Comparison of ENCODE assay signal across 1 cellular context in the genomic region with DNA sequence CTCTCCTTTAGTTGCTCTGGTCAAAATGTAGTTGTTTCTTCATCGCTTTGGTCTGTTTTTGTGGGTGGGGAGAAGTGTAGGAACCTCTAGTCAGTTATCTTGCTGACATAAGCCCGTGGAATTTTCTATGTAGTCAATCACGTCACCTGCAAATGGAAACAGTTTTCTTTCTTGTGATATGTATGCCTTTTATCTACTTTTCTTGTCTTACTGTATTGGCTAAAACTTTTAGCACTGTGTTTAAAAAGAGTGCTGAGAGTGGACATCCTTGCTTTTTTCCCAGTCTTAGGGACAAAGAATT.
A peak's percentile ranks its signal among the peaks of the same experiment; 100 is the strongest.
TF ChIP-seq lines count a peak whose summit lies in the region.

No MANE protein-coding gene starts in this region.

TF ChIP-seq in K562, 482 proteins besides CTCF, POLR2A, EP300 and RAD21 (continues in another document):
- TF ChIP-seq, protein P1, sequence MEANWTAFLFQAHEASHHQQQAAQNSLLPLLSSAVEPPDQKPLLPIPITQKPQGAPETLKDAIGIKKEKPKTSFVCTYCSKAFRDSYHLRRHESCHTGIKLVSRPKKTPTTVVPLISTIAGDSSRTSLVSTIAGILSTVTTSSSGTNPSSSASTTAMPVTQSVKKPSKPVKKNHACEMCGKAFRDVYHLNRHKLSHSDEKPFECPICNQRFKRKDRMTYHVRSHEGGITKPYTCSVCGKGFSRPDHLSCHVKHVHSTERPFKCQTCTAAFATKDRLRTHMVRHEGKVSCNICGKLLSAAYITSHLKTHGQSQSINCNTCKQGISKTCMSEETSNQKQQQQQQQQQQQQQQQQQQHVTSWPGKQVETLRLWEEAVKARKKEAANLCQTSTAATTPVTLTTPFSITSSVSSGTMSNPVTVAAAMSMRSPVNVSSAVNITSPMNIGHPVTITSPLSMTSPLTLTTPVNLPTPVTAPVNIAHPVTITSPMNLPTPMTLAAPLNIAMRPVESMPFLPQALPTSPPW (CRISPR knock-in tag; IDR thresholded peaks at IDR 0.05): no peak
- TF ChIP-seq ZNF239 (CRISPR knock-in tag; IDR thresholded peaks at IDR 0.05) (no peak), ARNT (IDR thresholded peaks at IDR 0.05) (no peak), HNRNPH1 (optimal IDR thresholded peaks at IDR 0.05; ENCODE audit: low read depth, low read length) (no peak), ZNF24 (IDR thresholded peaks at IDR 0.05) (no peak), ZFP1 (CRISPR knock-in tag; IDR thresholded peaks at IDR 0.05) (no peak), SMC3 (conservative IDR thresholded peaks at IDR 0.05; ENCODE audit: insufficient read depth, low read depth, low read length) (no peak), CBFA2T3 (IDR thresholded peaks at IDR 0.05) (peak; percentile 40; the same call in 1 of the 2 replicates), TSC22D4 (tag; IDR thresholded peaks at IDR 0.05) (no peak), ZNF436 (CRISPR knock-in tag; IDR thresholded peaks at IDR 0.05) (no peak), ZNF778 (CRISPR knock-in tag; IDR thresholded peaks at IDR 0.05) (no peak), HDAC1 (IDR thresholded peaks at IDR 0.05) (0 out of 4 replicates have a peak, but pooled peaks of 1 of the 2 experiments have one; percentile 9), CREB1 (IDR thresholded peaks at IDR 0.05) (no peak), CREB1 (CRISPR knock-in tag; IDR thresholded peaks at IDR 0.05) (no peak), SMARCE1 (IDR thresholded peaks at IDR 0.05) (no peak), ZSCAN29 (IDR thresholded peaks at IDR 0.05) (no peak), CHD4 (IDR thresholded peaks at IDR 0.05; ENCODE audit: insufficient read depth, insufficient replicate concordance, low read depth, low read length, poor library complexity, severe bottlenecking) (no peak), TARDBP (IDR thresholded peaks at IDR 0.05) (no peak), E2F4 (CRISPR knock-in tag; IDR thresholded peaks at IDR 0.05; ENCODE audit: low read depth) (no peak), ZNF134 (CRISPR knock-in tag; conservative IDR thresholded peaks at IDR 0.05) (no peak), RBBP5 (IDR thresholded peaks at IDR 0.05; ENCODE audit: borderline replicate concordance, insufficient read depth, low read length, poor library complexity, severe bottlenecking) (peak; percentile 8), KDM2B (CRISPR knock-in tag; IDR thresholded peaks at IDR 0.05) (no peak), POLR2AphosphoS5 (IDR thresholded peaks at IDR 0.05; ENCODE audit: control insufficient read depth, insufficient read depth, low read depth, low read length) (no peak), KLF13 (tag; IDR thresholded peaks at IDR 0.05; ENCODE audit: borderline replicate concordance, low read depth) (no peak), ZFP36 (IDR thresholded peaks at IDR 0.05; ENCODE audit: low read depth, low read length, partially characterized antibody) (no peak), PKNOX1 (IDR thresholded peaks at IDR 0.05) (peak; percentile 43), HDGF (IDR thresholded peaks at IDR 0.05) (no peak), RBFOX2 (IDR thresholded peaks at IDR 0.05; ENCODE audit: low read depth, low read length) (no peak), FOXK2 (conservative IDR thresholded peaks at IDR 0.05 in 1 of 2, IDR thresholded peaks at IDR 0.05 in 1 of 2; ENCODE audit: low read depth in 2 of 2) (no peak), SIX5 (IDR thresholded peaks at IDR 0.05; ENCODE audit: borderline replicate concordance in 1 of 2, insufficient read depth in 1 of 2, low read depth in 1 of 2, low read length in 2 of 2) (no peak), ZNF347 (CRISPR knock-in tag; IDR thresholded peaks at IDR 0.05; ENCODE audit: low read depth) (no peak), SRSF3 (IDR thresholded peaks at IDR 0.05; ENCODE audit: insufficient read depth, low read length) (no peak), MTF1 (CRISPR knock-in tag; IDR thresholded peaks at IDR 0.05; ENCODE audit: borderline replicate concordance) (no peak), RCOR1 (IDR thresholded peaks at IDR 0.05; ENCODE audit: borderline replicate concordance in 1 of 2, low read depth in 2 of 2, low read length in 2 of 2) (peak in 1 of 2 experiments; percentile 39; a peak in 1 of 4 replicates), ZNF780A (CRISPR knock-in tag; IDR thresholded peaks at IDR 0.05) (no peak), TEAD4 (IDR thresholded peaks at IDR 0.05; ENCODE audit: low read length) (peak; percentile 49; the same call in 1 of the 2 replicates), TEAD4 (CRISPR knock-in tag; IDR thresholded peaks at IDR 0.05; ENCODE audit: borderline replicate concordance) (no peak), FOXM1 (IDR thresholded peaks at IDR 0.05; ENCODE audit: low read depth) (0 out of 2 replicates have a peak, but pooled peaks have one; percentile 28), FOXM1 (CRISPR knock-in tag; IDR thresholded peaks at IDR 0.05; ENCODE audit: low read depth) (no peak), HDAC2 (IDR thresholded peaks at IDR 0.05) (peak; percentile 29; the same call in 1 of the 2 replicates), ELF2 (CRISPR knock-in tag; IDR thresholded peaks at IDR 0.05) (no peak), TGIF2 (CRISPR knock-in tag; IDR thresholded peaks at IDR 0.05) (no peak), CREM (IDR thresholded peaks at IDR 0.05; ENCODE audit: low read depth) (0 out of 2 replicates have a peak, but pooled peaks have one; percentile 16), TAF15 (IDR thresholded peaks at IDR 0.05; ENCODE audit: low read depth, low read length) (no peak), ZNF518B (CRISPR knock-in tag; IDR thresholded peaks at IDR 0.05) (no peak)
- TF ChIP-seq, protein P2, sequence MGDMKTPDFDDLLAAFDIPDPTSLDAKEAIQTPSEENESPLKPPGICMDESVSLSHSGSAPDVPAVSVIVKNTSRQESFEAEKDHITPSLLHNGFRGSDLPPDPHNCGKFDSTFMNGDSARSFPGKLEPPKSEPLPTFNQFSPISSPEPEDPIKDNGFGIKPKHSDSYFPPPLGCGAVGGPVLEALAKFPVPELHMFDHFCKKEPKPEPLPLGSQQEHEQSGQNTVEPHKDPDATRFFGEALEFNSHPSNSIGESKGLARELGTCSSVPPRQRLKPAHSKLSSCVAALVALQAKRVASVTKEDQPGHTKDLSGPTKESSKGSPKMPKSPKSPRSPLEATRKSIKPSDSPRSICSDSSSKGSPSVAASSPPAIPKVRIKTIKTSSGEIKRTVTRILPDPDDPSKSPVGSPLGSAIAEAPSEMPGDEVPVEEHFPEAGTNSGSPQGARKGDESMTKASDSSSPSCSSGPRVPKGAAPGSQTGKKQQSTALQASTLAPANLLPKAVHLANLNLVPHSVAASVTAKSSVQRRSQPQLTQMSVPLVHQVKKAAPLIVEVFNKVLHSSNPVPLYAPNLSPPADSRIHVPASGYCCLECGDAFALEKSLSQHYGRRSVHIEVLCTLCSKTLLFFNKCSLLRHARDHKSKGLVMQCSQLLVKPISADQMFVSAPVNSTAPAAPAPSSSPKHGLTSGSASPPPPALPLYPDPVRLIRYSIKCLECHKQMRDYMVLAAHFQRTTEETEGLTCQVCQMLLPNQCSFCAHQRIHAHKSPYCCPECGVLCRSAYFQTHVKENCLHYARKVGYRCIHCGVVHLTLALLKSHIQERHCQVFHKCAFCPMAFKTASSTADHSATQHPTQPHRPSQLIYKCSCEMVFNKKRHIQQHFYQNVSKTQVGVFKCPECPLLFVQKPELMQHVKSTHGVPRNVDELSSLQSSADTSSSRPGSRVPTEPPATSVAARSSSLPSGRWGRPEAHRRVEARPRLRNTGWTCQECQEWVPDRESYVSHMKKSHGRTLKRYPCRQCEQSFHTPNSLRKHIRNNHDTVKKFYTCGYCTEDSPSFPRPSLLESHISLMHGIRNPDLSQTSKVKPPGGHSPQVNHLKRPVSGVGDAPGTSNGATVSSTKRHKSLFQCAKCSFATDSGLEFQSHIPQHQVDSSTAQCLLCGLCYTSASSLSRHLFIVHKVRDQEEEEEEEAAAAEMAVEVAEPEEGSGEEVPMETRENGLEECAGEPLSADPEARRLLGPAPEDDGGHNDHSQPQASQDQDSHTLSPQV (IDR thresholded peaks at IDR 0.05): 0 out of 2 replicates have a peak, but pooled peaks have one; percentile 24
- TF ChIP-seq, protein P3, sequence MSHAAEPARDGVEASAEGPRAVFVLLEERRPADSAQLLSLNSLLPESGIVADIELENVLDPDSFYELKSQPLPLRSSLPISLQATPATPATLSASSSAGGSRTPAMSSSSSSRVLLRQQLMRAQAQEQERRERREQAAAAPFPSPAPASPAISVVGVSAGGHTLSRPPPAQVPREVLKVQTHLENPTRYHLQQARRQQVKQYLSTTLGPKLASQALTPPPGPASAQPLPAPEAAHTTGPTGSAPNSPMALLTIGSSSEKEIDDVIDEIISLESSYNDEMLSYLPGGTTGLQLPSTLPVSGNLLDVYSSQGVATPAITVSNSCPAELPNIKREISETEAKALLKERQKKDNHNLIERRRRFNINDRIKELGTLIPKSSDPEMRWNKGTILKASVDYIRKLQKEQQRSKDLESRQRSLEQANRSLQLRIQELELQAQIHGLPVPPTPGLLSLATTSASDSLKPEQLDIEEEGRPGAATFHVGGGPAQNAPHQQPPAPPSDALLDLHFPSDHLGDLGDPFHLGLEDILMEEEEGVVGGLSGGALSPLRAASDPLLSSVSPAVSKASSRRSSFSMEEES (CRISPR knock-in tag; IDR thresholded peaks at IDR 0.05): no peak
- TF ChIP-seq, protein P4, sequence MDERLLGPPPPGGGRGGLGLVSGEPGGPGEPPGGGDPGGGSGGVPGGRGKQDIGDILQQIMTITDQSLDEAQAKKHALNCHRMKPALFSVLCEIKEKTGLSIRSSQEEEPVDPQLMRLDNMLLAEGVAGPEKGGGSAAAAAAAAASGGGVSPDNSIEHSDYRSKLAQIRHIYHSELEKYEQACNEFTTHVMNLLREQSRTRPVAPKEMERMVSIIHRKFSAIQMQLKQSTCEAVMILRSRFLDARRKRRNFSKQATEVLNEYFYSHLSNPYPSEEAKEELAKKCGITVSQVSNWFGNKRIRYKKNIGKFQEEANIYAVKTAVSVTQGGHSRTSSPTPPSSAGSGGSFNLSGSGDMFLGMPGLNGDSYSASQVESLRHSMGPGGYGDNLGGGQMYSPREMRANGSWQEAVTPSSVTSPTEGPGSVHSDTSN (CRISPR knock-in tag; IDR thresholded peaks at IDR 0.05; ENCODE audit: low read depth): no peak
- TF ChIP-seq, protein P4 (tag; conservative IDR thresholded peaks at IDR 0.05; ENCODE audit: low read depth): peak; percentile 39; the same call in 1 of the 2 replicates
- TF ChIP-seq, protein P5, sequence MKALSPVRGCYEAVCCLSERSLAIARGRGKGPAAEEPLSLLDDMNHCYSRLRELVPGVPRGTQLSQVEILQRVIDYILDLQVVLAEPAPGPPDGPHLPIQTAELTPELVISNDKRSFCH (CRISPR knock-in tag; IDR thresholded peaks at IDR 0.05): no peak
- TF ChIP-seq, protein P5 (tag; IDR thresholded peaks at IDR 0.05): no peak
